ENCODE assay signal across 8 cellular contexts in genomic region chr16:21635694-21636093, GRCh38. TPM values are rescaled to one million over a fixed set of nuclear protein-coding genes. Genes with fewer than 3 reads are reported as not detected.
"Had no signal": no experiment of that assay in that cellular context is flagged by ENCODE, and none has a peak within 500 bp of the region (broad histone marks: within the 10 kb centered on the region; RNA-seq: fewer than 3 reads in every experiment).

No MANE protein-coding gene starts in this region.

RNA-seq across cellular contexts. Expression of gene IGSF6, which starts 16.7 kb away (rescaled TPM):
- total RNA-seq: lung microvascular endothelial cell; natural killer cell treated with Interleukin-12 subunit alpha and Interleukin-12 subunit beta and Interleukin-15 and Interleukin-18, amount 100 ng/mL, for 72 hours; neural crest cell; osteocyte had no signal
- polyA plus RNA-seq: keratinocyte had no signal

RNA-seq across cellular contexts. Expression of gene OTOA, which starts 28.1 kb away (rescaled TPM):
- total RNA-seq: left ventricle myocardium superior, vagina had no signal
- polyA plus RNA-seq: hepatocyte, keratinocyte had no signal
